ENCODE assay signal across 8 cellular contexts in the genomic region with DNA sequence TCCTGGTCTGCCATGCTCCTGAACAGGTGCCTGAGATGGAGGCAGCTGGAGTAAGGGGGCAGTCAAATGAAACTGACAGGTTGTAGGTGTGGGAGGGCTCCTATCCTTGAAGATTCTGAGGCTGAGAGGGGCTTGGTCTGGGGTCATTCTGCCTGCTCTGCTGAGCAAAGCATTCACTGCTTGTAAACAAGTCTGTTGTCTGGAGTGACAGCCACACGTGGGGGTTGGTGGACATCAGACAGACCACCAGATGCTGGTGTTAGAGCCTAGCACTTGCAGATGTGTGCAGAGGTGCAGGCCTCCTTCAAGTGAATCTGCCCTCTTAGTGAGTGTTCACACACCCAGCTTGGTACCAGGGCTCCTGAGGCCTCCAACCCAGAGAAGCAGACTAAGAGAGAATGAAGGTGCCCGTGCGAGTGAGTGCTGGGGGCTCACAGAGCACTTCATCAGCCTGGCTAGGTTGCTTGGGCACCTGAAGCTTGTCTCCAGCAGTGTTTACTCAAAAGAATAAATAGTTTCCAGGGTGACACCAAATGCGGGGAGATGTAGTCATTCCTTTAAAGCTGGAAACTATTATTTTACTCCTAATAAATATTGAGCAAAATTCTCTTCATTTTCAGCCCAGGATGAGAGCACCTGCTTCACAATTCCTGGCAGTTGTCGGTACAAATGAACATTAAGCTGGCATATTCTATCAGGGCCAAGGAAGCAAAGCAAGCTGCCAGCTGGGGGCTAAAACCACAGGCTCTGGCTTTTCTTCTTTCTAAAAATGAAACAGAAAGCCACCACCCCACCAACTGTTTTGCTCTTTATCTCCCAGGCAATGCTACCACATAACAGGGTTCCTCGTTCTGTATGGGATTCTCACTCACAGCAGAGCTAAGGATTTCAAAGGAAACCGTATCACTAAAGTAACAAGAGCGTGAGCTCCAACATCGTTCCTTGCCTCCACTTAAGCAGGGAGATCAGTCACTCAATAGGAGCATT.
DNase-seq lines count a peak whose midpoint lies in the region; ATAC-seq, FAIRE-seq and TF ChIP-seq lines count a peak whose summit lies in the region.

No MANE protein-coding gene starts in this region.

- no peak overlapping the region for H3K9ac ChIP-seq in HepG2 (ENCODE audit: insufficient read depth, low read depth, low read length)

- intact Hi-C loops in HepG2 (cut with micrococcal nuclease; ENCODE audit: unreplicated experiment) = no loop called here

- H3K4me1 ChIP-seq in HepG2 (ENCODE audit: insufficient read depth, low read length) = 0 out of 2 replicates have a peak, but pooled peaks cover 17% of the 10 kb centered on the region

- H3K27me3 ChIP-seq in HepG2 (ENCODE audit: control insufficient read depth in 1 of 2, insufficient read depth in 2 of 2, low read length in 2 of 2) (peaks cover 2 to 14% of the 10 kb centered on the region in 2 experiments; a peak in 3 of 5 replicates), WERI-Rb-1 (ENCODE audit: insufficient read depth, low read depth, severe bottlenecking) (no peaks in the 10 kb centered on the region)

- H2AFZ ChIP-seq in HepG2 (ENCODE audit: low read length) = no peak overlapping the region

- no peak for TF ChIP-seq RAD21 in HepG2 (CRISPR knock-in tag; IDR thresholded peaks at IDR 0.05)

- no peaks in the 10 kb centered on the region for H3K36me3 ChIP-seq in HepG2 (replicated peaks in 1 of 2; ENCODE audit: control insufficient read depth in 1 of 2, insufficient read depth in 2 of 2, low read length in 2 of 2)
- H3K36me3 ChIP-seq in WERI-Rb-1 = no peaks in the 10 kb centered on the region

- no peak for TF ChIP-seq POLR2A in HepG2 (IDR thresholded peaks at IDR 0.05; ENCODE audit: insufficient read depth in 1 of 2, low read depth in 2 of 2, low read length in 2 of 2)

- no TSS peak for BruUV-seq in HepG2 (replicated peaks; lab: Mats Ljungman, UMichigan)

- H4K20me1 ChIP-seq in HepG2 (ENCODE audit: insufficient read depth, low read length) = no peaks in the 10 kb centered on the region

- CTCF ChIA-PET in HepG2 (lab: Yijun Ruan, JAX; ENCODE audit: low intra/inter-chr PET ratio, low total read pairs) = no interaction called here

- ATAC-seq in HG02623 (IDR thresholded peaks at IDR 0.05; ENCODE audit: unreplicated experiment) (peak; percentile 89), HepG2 (peak; percentile 22)

- peak; percentile 10 for DNase-seq in NCI-H345 (lab: John Stamatoyannopoulos, UW)
- no peak for DNase-seq in NCI-H345 treated with DMSO at 0.1 percent for 48 hours (lab: John Stamatoyannopoulos, UW; ENCODE audit: unreplicated experiment)
- DNase-seq in NCI-H446 treated with DMSO at 0.1 percent for 48 hours (lab: John Stamatoyannopoulos, UW) = peak; percentile 38
- DNase-seq in HepG2 (ENCODE audit: low spot score) = no peak
- DNase-seq in WERI-Rb-1 = no peak
- no peak for DNase-seq in activated gamma-delta T cell treated with Interleukin-2 at 50 U/mL for 16 hours
- DNase-seq in activated CD8-positive, alpha-beta memory T cell treated with anti-CD3 and anti-CD28 coated beads for 24 hours = no peak

- no peak for TF ChIP-seq EP300 in HepG2 (IDR thresholded peaks at IDR 0.05; ENCODE audit: low read depth in 2 of 2, low read length in 2 of 2)
- TF ChIP-seq EP300 in HepG2 (CRISPR knock-in tag; IDR thresholded peaks at IDR 0.05; ENCODE audit: borderline replicate concordance) = no peak

- POLR2A ChIA-PET in HepG2 (lab: Yijun Ruan, JAX) = no interaction called here

- no peak for FAIRE-seq in HepG2 (lab: Jason Lieb, UNC)

- WGBS in HepG2 (ENCODE audit: low lambda C conversion rate) = 51% methylated on average over 6 of the region's 9 CpGs

- no peak overlapping the region for H3K4me2 ChIP-seq in HepG2 (ENCODE audit: low read depth, low read length)

- H3K4me3 ChIP-seq in HepG2 (replicated peaks in 1 of 3; ENCODE audit: insufficient read depth in 1 of 3, low read depth in 2 of 3, low read length in 3 of 3) = no peak overlapping the region
- no peak overlapping the region for H3K4me3 ChIP-seq in WERI-Rb-1 (ENCODE audit: low read depth, low read length)

- H3K9me3 ChIP-seq in HepG2 (ENCODE audit: low read length) = no peaks in the 10 kb centered on the region
- H3K9me3 ChIP-seq in WERI-Rb-1 (ENCODE audit: severe bottlenecking) = no peaks in the 10 kb centered on the region

- no peak for TF ChIP-seq CTCF in HepG2 (CRISPR knock-in tag; IDR thresholded peaks at IDR 0.05)
- no peak for TF ChIP-seq CTCF in WERI-Rb-1 (IDR thresholded peaks at IDR 0.05; ENCODE audit: low read depth, low read length)

- no peak overlapping the region for H3K27ac ChIP-seq in HepG2 (ENCODE audit: extremely low read length, insufficient read depth, low read length)
- no peak overlapping the region; the same call in 1 of the 2 replicates for H3K27ac ChIP-seq in WERI-Rb-1

- H3K79me2 ChIP-seq in HepG2 (ENCODE audit: insufficient read depth, low read length) = no peaks in the 10 kb centered on the region

- in situ Hi-C loops in HepG2 (cut with HindIII; ENCODE audit: extremely low pct_ligation_motif_present, low pct_unique_long_range_greater_than_20kb) = no loop called here

TF ChIP-seq in HepG2, 621 proteins besides CTCF, POLR2A, EP300 and RAD21:
- no peak for TF ChIP-seq HCFC1 (IDR thresholded peaks at IDR 0.05; ENCODE audit: low read depth, low read length)
- TF ChIP-seq SIX1 (CRISPR knock-in tag; IDR thresholded peaks at IDR 0.05; ENCODE audit: borderline replicate concordance) = no peak

Comparison
In these comparisons a context has a peak if more than half of its experiments do, and no peak if none do; other contexts are left out.
1. DNase-seq: peak in NCI-H345 (single experiment) and NCI-H446 treated with DMSO at 0.1 percent for 48 hours (single experiment); none in NCI-H345 treated with DMSO at 0.1 percent for 48 hours (single experiment), HepG2 (single experiment), WERI-Rb-1 (single experiment), activated gamma-delta T cell treated with Interleukin-2 at 50 U/mL for 16 hours (single experiment) and activated CD8-positive, alpha-beta memory T cell treated with anti-CD3 and anti-CD28 coated beads for 24 hours (single experiment).